In the genomic region with DNA sequence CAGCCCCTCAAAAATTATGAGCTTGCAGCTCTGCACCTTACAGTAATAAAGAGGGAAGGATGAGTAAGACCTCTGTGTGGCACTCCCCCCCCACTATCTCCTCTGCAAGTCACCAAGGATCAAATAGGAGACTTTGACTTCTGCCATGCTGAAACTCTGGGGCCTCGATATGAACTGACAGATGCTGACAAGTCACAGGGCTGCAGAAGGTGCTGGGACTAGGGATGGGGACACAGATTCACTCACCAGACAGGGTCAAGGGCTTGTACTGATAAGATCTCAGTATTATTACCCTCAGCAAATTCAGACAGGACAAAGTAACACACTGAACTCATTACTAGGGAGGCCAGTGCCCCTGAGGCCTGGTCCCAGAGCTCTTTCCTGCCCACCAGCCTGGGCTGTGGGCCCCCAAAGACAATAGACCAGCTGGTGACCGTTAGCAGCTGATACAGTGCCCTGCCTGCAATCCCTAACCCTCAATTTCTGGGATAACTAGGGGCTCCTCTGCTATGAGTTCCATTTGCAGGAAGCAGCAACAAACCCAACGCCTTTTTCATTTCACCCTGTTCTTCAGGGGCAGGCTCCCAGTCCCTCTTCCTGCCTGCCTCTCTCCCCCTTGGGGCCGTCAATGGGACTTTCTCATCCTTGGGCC, we compare ENCODE assay signal across 1 cellular context.
TF ChIP-seq lines count a peak whose summit lies in the region.

No MANE protein-coding gene starts in this region.

TF ChIP-seq in HCT116, 20 proteins besides CTCF, POLR2A, EP300 and RAD21 (continued from another document):
- TF ChIP-seq, protein P1, sequence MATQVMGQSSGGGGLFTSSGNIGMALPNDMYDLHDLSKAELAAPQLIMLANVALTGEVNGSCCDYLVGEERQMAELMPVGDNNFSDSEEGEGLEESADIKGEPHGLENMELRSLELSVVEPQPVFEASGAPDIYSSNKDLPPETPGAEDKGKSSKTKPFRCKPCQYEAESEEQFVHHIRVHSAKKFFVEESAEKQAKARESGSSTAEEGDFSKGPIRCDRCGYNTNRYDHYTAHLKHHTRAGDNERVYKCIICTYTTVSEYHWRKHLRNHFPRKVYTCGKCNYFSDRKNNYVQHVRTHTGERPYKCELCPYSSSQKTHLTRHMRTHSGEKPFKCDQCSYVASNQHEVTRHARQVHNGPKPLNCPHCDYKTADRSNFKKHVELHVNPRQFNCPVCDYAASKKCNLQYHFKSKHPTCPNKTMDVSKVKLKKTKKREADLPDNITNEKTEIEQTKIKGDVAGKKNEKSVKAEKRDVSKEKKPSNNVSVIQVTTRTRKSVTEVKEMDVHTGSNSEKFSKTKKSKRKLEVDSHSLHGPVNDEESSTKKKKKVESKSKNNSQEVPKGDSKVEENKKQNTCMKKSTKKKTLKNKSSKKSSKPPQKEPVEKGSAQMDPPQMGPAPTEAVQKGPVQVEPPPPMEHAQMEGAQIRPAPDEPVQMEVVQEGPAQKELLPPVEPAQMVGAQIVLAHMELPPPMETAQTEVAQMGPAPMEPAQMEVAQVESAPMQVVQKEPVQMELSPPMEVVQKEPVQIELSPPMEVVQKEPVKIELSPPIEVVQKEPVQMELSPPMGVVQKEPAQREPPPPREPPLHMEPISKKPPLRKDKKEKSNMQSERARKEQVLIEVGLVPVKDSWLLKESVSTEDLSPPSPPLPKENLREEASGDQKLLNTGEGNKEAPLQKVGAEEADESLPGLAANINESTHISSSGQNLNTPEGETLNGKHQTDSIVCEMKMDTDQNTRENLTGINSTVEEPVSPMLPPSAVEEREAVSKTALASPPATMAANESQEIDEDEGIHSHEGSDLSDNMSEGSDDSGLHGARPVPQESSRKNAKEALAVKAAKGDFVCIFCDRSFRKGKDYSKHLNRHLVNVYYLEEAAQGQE (IDR thresholded peaks at IDR 0.05; ENCODE audit: low read depth) = no peak
- TF ChIP-seq CBX3 (IDR thresholded peaks at IDR 0.05; ENCODE audit: low read depth) = no peak
- no peak for TF ChIP-seq TCF7L2 (IDR thresholded peaks at IDR 0.05; ENCODE audit: borderline replicate concordance, extremely low read depth, insufficient read depth, insufficient read length)
- no peak for TF ChIP-seq EZH2 (IDR thresholded peaks at IDR 0.05)
- no peak for TF ChIP-seq POLR2AphosphoS5 (IDR thresholded peaks at IDR 0.05; ENCODE audit: low read depth, low read length)
- TF ChIP-seq SIN3A (IDR thresholded peaks at IDR 0.05; ENCODE audit: low read depth) = no peak
